8 cellular contexts compared by ENCODE assay signal in genomic region chr11:120209750-120210650, GRCh38. TPM values are rescaled to one million over a fixed set of nuclear protein-coding genes. Genes with fewer than 3 reads are reported as not detected.
DNase-seq lines count a peak whose midpoint lies in the region; ATAC-seq and TF ChIP-seq lines count a peak whose summit lies in the region.

No MANE protein-coding gene starts in this region.

- no peaks in the 10 kb centered on the region for H3K9me3 Mint-ChIP-seq in activated naive CD8-positive, alpha-beta T cell treated with anti-CD3 and anti-CD28 coated beads, Interleukin-2, amount 10 ng/mL, durations not matched to agents 7 days and 5 days

- peak overlapping the region; percentile 79 for H2AFZ ChIP-seq in SK-N-SH (ENCODE audit: low read depth)

- WGBS in SK-N-SH (ENCODE audit: low lambda C conversion rate) = 59% methylated on average over 20 of the region's 27 CpGs

- TF ChIP-seq RAD21 in SK-N-SH (IDR thresholded peaks at IDR 0.05; ENCODE audit: low read length) = no peak

- peaks cover 23% of the 10 kb centered on the region for H3K27me3 Mint-ChIP-seq in activated naive CD8-positive, alpha-beta T cell treated with anti-CD3 and anti-CD28 coated beads, Interleukin-2, amount 10 ng/mL, durations not matched to agents 7 days and 5 days

- H3K27ac ChIP-seq in SK-N-SH (ENCODE audit: low read depth in 2 of 2, low read length in 1 of 2) (no peak overlapping the region), thoracic aorta (no peak overlapping the region)

- no peaks in the 10 kb centered on the region for H4K20me1 ChIP-seq in SK-N-SH (ENCODE audit: insufficient read depth)

- H3K4me3 ChIP-seq in SK-N-SH (ENCODE audit: low read depth in 2 of 2, low read length in 1 of 2) (peak overlapping the region; percentile 68 to 69), kidney epithelial cell (ENCODE audit: low read depth, low read length) (peak overlapping the region; percentile 78), thoracic aorta (peak overlapping the region; percentile 91)

- POLR2A ChIA-PET in SK-N-SH (lab: Yijun Ruan, JAX) = no interaction called here
- POLR2A ChIA-PET in activated naive CD8-positive, alpha-beta T cell treated with anti-CD3 and anti-CD28 coated beads, Interleukin-2, amount 10 ng/mL, durations not matched to agents 7 days and 5 days (lab: Charles Lee) = interaction anchor here (0.6 kb wide), 1 partner anchor 11 kb away, joined by 3 read pairs; no protein-coding TSS in a partner anchor

- H3K4me2 ChIP-seq in SK-N-SH = peak overlapping the region; percentile 72

- H3K4me1 Mint-ChIP-seq in activated naive CD8-positive, alpha-beta T cell treated with anti-CD3 and anti-CD28 coated beads, Interleukin-2, amount 10 ng/mL, durations not matched to agents 7 days and 5 days = peaks cover 16% of the 10 kb centered on the region

- no peaks in the 10 kb centered on the region for H3K9me2 ChIP-seq in SK-N-SH

- H3K4me3 Mint-ChIP-seq in activated naive CD8-positive, alpha-beta T cell treated with anti-CD3 and anti-CD28 coated beads, Interleukin-2, amount 10 ng/mL, durations not matched to agents 7 days and 5 days = peak overlapping the region; percentile 79

- no peaks in the 10 kb centered on the region for H3K9me3 ChIP-seq in SK-N-SH
- no peaks in the 10 kb centered on the region for H3K9me3 ChIP-seq in thoracic aorta

- H3K79me2 ChIP-seq in SK-N-SH (ENCODE audit: insufficient read depth) = no peaks in the 10 kb centered on the region

- peaks cover 2% of the 10 kb centered on the region for H3F3A ChIP-seq in SK-N-SH (replicated peaks; ENCODE audit: insufficient read depth)

- no peak for ATAC-seq in SK-N-SH treated with all-trans-retinoic acid at 6 μM for 48 hours
- ATAC-seq in activated naive CD8-positive, alpha-beta T cell treated with anti-CD3 and anti-CD28 coated beads, Interleukin-2, amount 10 ng/mL, durations not matched to agents 7 days and 5 days (ENCODE audit: low read depth) = no peak
- ATAC-seq in thoracic aorta (ENCODE audit: insufficient number of reproducible peaks, low FRiP score, low read depth) = no peak
- ATAC-seq in HG02884 (IDR thresholded peaks at IDR 0.05; ENCODE audit: unreplicated experiment) = no peak

- CTCF ChIA-PET in SK-N-SH (lab: Yijun Ruan, JAX) = interaction anchor here (1.5 kb wide), 1 partner anchor 20 kb away, joined by 4 read pairs; no protein-coding TSS in a partner anchor

- no peak for TF ChIP-seq EP300 in SK-N-SH (IDR thresholded peaks at IDR 0.05; ENCODE audit: borderline replicate concordance in 1 of 2, low read depth in 1 of 2, low read length in 1 of 2)

- no peak for TF ChIP-seq POLR2A in erythroblast (IDR thresholded peaks at IDR 0.05; ENCODE audit: low read length)

- TF ChIP-seq CTCF in SK-N-SH (IDR thresholded peaks at IDR 0.05) = no peak
- TF ChIP-seq CTCF in kidney epithelial cell (IDR thresholded peaks at IDR 0.05; ENCODE audit: insufficient read depth, low read length, poor library complexity, severe bottlenecking) = no peak
- no peak for TF ChIP-seq CTCF in thoracic aorta (IDR thresholded peaks at IDR 0.05)

- H3K4me1 ChIP-seq in SK-N-SH (ENCODE audit: control insufficient read depth in 1 of 2, insufficient read depth in 2 of 2, low read depth in 1 of 2, low read length in 1 of 2) (peaks cover 16 to 28% of the 10 kb centered on the region in 2 experiments; a peak in 3 of 4 replicates), thoracic aorta (ENCODE audit: control insufficient read depth in 1 of 2, low read depth in 2 of 2) (peaks cover 4 to 15% of the 10 kb centered on the region in 2 donors)

- DNase-seq in SK-N-SH (peak; percentile 53), kidney epithelial cell (ENCODE audit: low read depth) (no peak), thoracic aorta (ENCODE audit: low spot score) (no peak), retina (no peak), erythroblast (lab: John Stamatoyannopoulos, UW) (no peak)
- peak; percentile 38 for DNase-seq in activated naive CD8-positive, alpha-beta T cell treated with anti-CD3 and anti-CD28 coated beads, Interleukin-2, amount 10 ng/mL, durations not matched to agents 7 days and 5 days

- H3K36me3 Mint-ChIP-seq in activated naive CD8-positive, alpha-beta T cell treated with anti-CD3 and anti-CD28 coated beads, Interleukin-2, amount 10 ng/mL, durations not matched to agents 7 days and 5 days = no peaks in the 10 kb centered on the region

- H3K36me3 ChIP-seq in SK-N-SH (replicated peaks in 1 of 2; ENCODE audit: control insufficient read depth in 1 of 2, insufficient read depth in 2 of 2, low read length in 1 of 2) (no peaks in the 10 kb centered on the region), kidney epithelial cell (ENCODE audit: control insufficient read depth, insufficient read depth, low read length) (no peaks in the 10 kb centered on the region), thoracic aorta (no peaks in the 10 kb centered on the region)

- H3K27ac Mint-ChIP-seq in activated naive CD8-positive, alpha-beta T cell treated with anti-CD3 and anti-CD28 coated beads, Interleukin-2, amount 10 ng/mL, durations not matched to agents 7 days and 5 days = peak overlapping the region; percentile 47

- no peaks in the 10 kb centered on the region for H3K27me3 ChIP-seq in SK-N-SH (ENCODE audit: insufficient read depth)
- H3K27me3 ChIP-seq in kidney epithelial cell (ENCODE audit: control insufficient read depth, insufficient read depth, low read length) = no peaks in the 10 kb centered on the region
- H3K27me3 ChIP-seq in thoracic aorta (replicated peaks; ENCODE audit: insufficient read depth) = no peaks in the 10 kb centered on the region

- no peak overlapping the region; the same call in 1 of the 2 replicates for H3K9ac ChIP-seq in SK-N-SH

TF ChIP-seq in SK-N-SH, 30 proteins besides CTCF, POLR2A, EP300 and RAD21 (continues in another document):
- no peak for TF ChIP-seq MAX (IDR thresholded peaks at IDR 0.05; ENCODE audit: low read depth)
- no peak for TF ChIP-seq FOSL2 (IDR thresholded peaks at IDR 0.05; ENCODE audit: borderline replicate concordance, low read depth)
- no peak for TF ChIP-seq CHD2 (IDR thresholded peaks at IDR 0.05; ENCODE audit: low read length, partially characterized antibody)
- TF ChIP-seq MXI1 (IDR thresholded peaks at IDR 0.05; ENCODE audit: low read depth, low read length) = no peak
- TF ChIP-seq RCOR1 (IDR thresholded peaks at IDR 0.05; ENCODE audit: low read length) = no peak
- no peak for TF ChIP-seq EZH2phosphoT487 (IDR thresholded peaks at IDR 0.05; ENCODE audit: borderline replicate concordance, low read depth)
- TF ChIP-seq USF1 (IDR thresholded peaks at IDR 0.05; ENCODE audit: borderline replicate concordance, low read depth) = no peak
- no peak for TF ChIP-seq FOXJ3 (CRISPR knock-in tag; IDR thresholded peaks at IDR 0.05)
- TF ChIP-seq TEAD4 (IDR thresholded peaks at IDR 0.05; ENCODE audit: borderline replicate concordance, insufficient read depth) = no peak

TF ChIP-seq in SK-N-SH treated with all-trans-retinoic acid at 6 μM for 48 hours, 23 proteins besides CTCF, POLR2A, EP300 and RAD21:
- TF ChIP-seq ZC3H10 (CRISPR knock-in tag; IDR thresholded peaks at IDR 0.05) (no peak), SNAI2 (CRISPR knock-in tag; IDR thresholded peaks at IDR 0.05) (no peak), CSDC2 (CRISPR knock-in tag; IDR thresholded peaks at IDR 0.05) (no peak), ZNF70 (CRISPR knock-in tag; IDR thresholded peaks at IDR 0.05) (no peak)

RNA-seq across cellular contexts. Expression of gene OAF, which starts 0.8 kb away (rescaled TPM):
- polyA plus RNA-seq in SK-N-SH (2012; rRNA removed) = 27.6 and 28.0 TPM in 2 replicates
- 13.8 and 20.5 TPM in 2 replicates for polyA plus RNA-seq in SK-N-SH (2012; cell fraction: cytosol; rRNA removed)
- 22.1 and 33.5 TPM in 2 replicates for polyA plus RNA-seq in SK-N-SH (2012; cell fraction: nucleus; rRNA removed)
- 1 to 10 TPM; 2.4 to 5.5 TPM for total RNA-seq in activated naive CD8-positive, alpha-beta T cell treated with anti-CD3 and anti-CD28 coated beads, Interleukin-2, amount 10 ng/mL, durations not matched to agents 7 days and 5 days
- total RNA-seq in kidney epithelial cell (45.2 and 45.5 TPM in 2 replicates), thoracic aorta (10 to 100 TPM; 26.3 to 45.1 TPM)

RNA-seq across cellular contexts. Expression of gene POU2F3, which starts 29.9 kb away (rescaled TPM):
- 0.02 TPM in 1 of 2 replicates, not detected in the other for polyA plus RNA-seq in SK-N-SH (2012; rRNA removed)
- 0.01 and 0.03 TPM in 2 replicates for polyA plus RNA-seq in SK-N-SH (2012; cell fraction: cytosol; rRNA removed)
- polyA plus RNA-seq in SK-N-SH (2012; cell fraction: nucleus; rRNA removed) = not detected in 2 replicates
- total RNA-seq in activated naive CD8-positive, alpha-beta T cell treated with anti-CD3 and anti-CD28 coated beads, Interleukin-2, amount 10 ng/mL, durations not matched to agents 7 days and 5 days = not detected
- total RNA-seq in kidney epithelial cell (0.14 and 1.1 TPM in 2 replicates), thoracic aorta (not detected)

Comparison
In these comparisons a context has a peak if more than half of its experiments do, and no peak if none do; other contexts are left out.
1. DNase-seq: peak in SK-N-SH (single experiment) and activated naive CD8-positive, alpha-beta T cell treated with anti-CD3 and anti-CD28 coated beads, Interleukin-2, amount 10 ng/mL, durations not matched to agents 7 days and 5 days (single experiment); none in kidney epithelial cell (single experiment), thoracic aorta (single experiment), retina (single experiment) and erythroblast (0 of 2).
2. Peak in every context shown above with its lines, with median percentiles within 50 percentile points of each other: H3K4me3 ChIP-seq.